26 cellular contexts compared by ENCODE assay signal in genomic region chr13:111343186-111343805, GRCh38. TPM values are rescaled to one million over a fixed set of nuclear protein-coding genes. Genes with fewer than 3 reads are reported as not detected.
"Had no signal": no experiment of that assay in that cellular context is flagged by ENCODE, and none has a peak within 500 bp of the region (broad histone marks: within the 10 kb centered on the region; RNA-seq: fewer than 3 reads in every experiment).

No MANE protein-coding gene starts in this region.

- H2AFZ ChIP-seq: neural progenitor cell had no signal

- H3K4me3 ChIP-seq: colonic mucosa, dorsolateral prefrontal cortex, esophagus squamous epithelium, gastrocnemius medialis, lower lobe of right lung, neural progenitor cell, psoas muscle, upper lobe of left lung had no signal

- H3K36me3 Mint-ChIP-seq: activated naive CD8-positive, alpha-beta T cell treated with anti-CD3 and anti-CD28 coated beads for 36 hours; neural progenitor cell had no signal

- H3K27me3 ChIP-seq: colonic mucosa, dorsolateral prefrontal cortex, esophagus squamous epithelium, gastrocnemius medialis, neural progenitor cell, upper lobe of left lung had no signal

- H3K4me2 ChIP-seq: neural progenitor cell had no signal

- H3K36me3 ChIP-seq: colonic mucosa, esophagus squamous epithelium, gastrocnemius medialis, lower lobe of right lung, neural progenitor cell, upper lobe of left lung, WERI-Rb-1 had no signal

- H3K27ac Mint-ChIP-seq: activated CD8-positive, alpha-beta T cell treated with anti-CD3 and anti-CD28 coated beads, Interleukin-2, amount 10 ng/mL, durations not matched to agents 7 days and 5 days; activated naive CD8-positive, alpha-beta T cell treated with anti-CD3 and anti-CD28 coated beads for 36 hours; activated T-cell treated with anti-CD3 and anti-CD28 coated beads, Interleukin-2, amount 50 U/mL, for 24 hours; activated T-helper 17 cell treated with anti-CD3 and anti-CD28 coated beads, Interleukin-2, amount 50 U/mL, for 72 hours; neural progenitor cell had no signal

- H3K4me1 Mint-ChIP-seq: activated naive CD8-positive, alpha-beta T cell treated with anti-CD3 and anti-CD28 coated beads for 36 hours; activated T-helper 17 cell treated with anti-CD3 and anti-CD28 coated beads, Interleukin-2, amount 50 U/mL, for 72 hours; central memory CD8-positive, alpha-beta T cell; naive thymus-derived CD8-positive, alpha-beta T cell had no signal

- H3K9me3 Mint-ChIP-seq: activated naive CD8-positive, alpha-beta T cell treated with anti-CD3 and anti-CD28 coated beads for 36 hours; activated T-cell treated with anti-CD3 and anti-CD28 coated beads, Interleukin-2, amount 50 U/mL, for 24 hours; central memory CD8-positive, alpha-beta T cell; effector memory CD8-positive, alpha-beta T cell had no signal

- H3K9ac ChIP-seq: neural progenitor cell had no signal

- H3K4me3 Mint-ChIP-seq: activated CD8-positive, alpha-beta T cell treated with anti-CD3 and anti-CD28 coated beads, Interleukin-2, amount 10 ng/mL, durations not matched to agents 7 days and 5 days; activated naive CD8-positive, alpha-beta T cell treated with anti-CD3 and anti-CD28 coated beads for 36 hours; activated T-cell treated with anti-CD3 and anti-CD28 coated beads, Interleukin-2, amount 50 U/mL, for 24 hours; activated T-helper 17 cell treated with anti-CD3 and anti-CD28 coated beads, Interleukin-2, amount 50 U/mL, for 72 hours; central memory CD8-positive, alpha-beta T cell; effector memory CD8-positive, alpha-beta T cell; neural progenitor cell had no signal

- H3K4me1 ChIP-seq: colonic mucosa, gastrocnemius medialis, lower lobe of right lung, neural progenitor cell, psoas muscle, upper lobe of left lung had no signal

- H3K27ac ChIP-seq: colonic mucosa, dorsolateral prefrontal cortex, esophagus squamous epithelium, gastrocnemius medialis, lower lobe of right lung, neural progenitor cell, psoas muscle, upper lobe of left lung, WERI-Rb-1 had no signal

- DNase-seq: activated CD4-positive, alpha-beta T cell treated with anti-CD3 and anti-CD28 coated beads, Interleukin-2, amount 50 U/mL, for 1 hour; activated CD4-positive, CD25-positive, alpha-beta regulatory T cell treated with anti-CD3 and anti-CD28 coated beads, Interleukin-2, amount 50 U/mL, for 72 hours; activated naive CD4-positive, alpha-beta T cell treated with Interleukin-2 at 50 U/mL for 16 hours; activated naive CD8-positive, alpha-beta T cell treated with anti-CD3 and anti-CD28 coated beads for 36 hours; activated T-cell treated with anti-CD3 and anti-CD28 coated beads, Interleukin-2, amount 50 U/mL, for 24 hours; colonic mucosa; dorsolateral prefrontal cortex; effector memory CD8-positive, alpha-beta T cell; esophagus squamous epithelium; gastrocnemius medialis; hippocampal formation; left colon; lower lobe of right lung; psoas muscle; right cardiac atrium; stimulated activated CD4-positive, alpha-beta T cell treated with anti-CD3 and anti-CD28 coated beads, Interleukin-12 subunit alpha, Interleukin-12 subunit beta, amount 100 ng/mL, for 4 hours; stimulated activated CD4-positive, alpha-beta T cell treated with anti-CD3 and anti-CD28 coated beads, Interleukin-4, amount 100 ng/mL, for 4 hours; stimulated activated naive CD8-positive, alpha-beta T cell treated with anti-CD3 and anti-CD28 coated beads, Interleukin-15, Interleukin-2, amounts not matched to agents 100 U/mL and 50 U/mL, for 24 hours; WERI-Rb-1 had no signal

- ATAC-seq: activated CD8-positive, alpha-beta T cell treated with anti-CD3 and anti-CD28 coated beads, Interleukin-2, amount 10 ng/mL, durations not matched to agents 7 days and 5 days; activated T-helper 17 cell treated with anti-CD3 and anti-CD28 coated beads, Interleukin-2, amount 50 U/mL, for 72 hours; effector memory CD8-positive, alpha-beta T cell; gastrocnemius medialis; left colon; lower lobe of right lung; naive thymus-derived CD8-positive, alpha-beta T cell; psoas muscle; right cardiac atrium; stimulated activated naive CD8-positive, alpha-beta T cell treated with anti-CD3 and anti-CD28 coated beads, Interleukin-15, Interleukin-2, amounts not matched to agents 100 U/mL and 50 U/mL, for 24 hours had no signal

- H3K27me3 Mint-ChIP-seq: activated naive CD8-positive, alpha-beta T cell treated with anti-CD3 and anti-CD28 coated beads for 36 hours; activated T-cell treated with anti-CD3 and anti-CD28 coated beads, Interleukin-2, amount 50 U/mL, for 24 hours; activated T-helper 17 cell treated with anti-CD3 and anti-CD28 coated beads, Interleukin-2, amount 50 U/mL, for 72 hours; central memory CD8-positive, alpha-beta T cell; effector memory CD8-positive, alpha-beta T cell; naive thymus-derived CD8-positive, alpha-beta T cell had no signal

- H3K9me3 ChIP-seq: colonic mucosa, esophagus squamous epithelium, gastrocnemius medialis, lower lobe of right lung, psoas muscle, upper lobe of left lung had no signal

RNA-seq across cellular contexts. Expression of gene TEX29, which starts 22.9 kb away (rescaled TPM):
- total RNA-seq: activated CD8-positive, alpha-beta T cell treated with anti-CD3 and anti-CD28 coated beads, Interleukin-2, amount 10 ng/mL, durations not matched to agents 7 days and 5 days; esophagus squamous epithelium; subcutaneous adipose tissue had no signal
- polyA plus RNA-seq: naive thymus-derived CD8-positive, alpha-beta T cell had no signal
